ENCODE assay signal across 11 cellular contexts in genomic region chr2:160278101-160278888, GRCh38.
DNase-seq lines count a peak whose midpoint lies in the region; ATAC-seq, FAIRE-seq and TF ChIP-seq lines count a peak whose summit lies in the region.
"Had no signal": no experiment of that assay in that cellular context is flagged by ENCODE, and none has a peak within 500 bp of the region (broad histone marks: within the 10 kb centered on the region; RNA-seq: fewer than 3 reads in every experiment).

No MANE protein-coding gene starts in this region.

- FAIRE-seq in urothelium cell line (lab: Jason Lieb, UNC): peak; percentile 88
- FAIRE-seq: frontal cortex had no signal

- no peak for DNase-seq in natural killer cell treated with Interleukin-12 subunit alpha and Interleukin-12 subunit beta and Interleukin-15 and Interleukin-18, amount 100 ng/mL, for 72 hours (ENCODE audit: low spot score)
- DNase-seq in natural killer cell (no peak), endodermal cell (no peak), urothelium cell line (ENCODE audit: low spot score) (no peak), head of caudate nucleus (no peak)
- no peak for DNase-seq in activated effector memory CD4-positive, alpha-beta T cell treated with anti-CD3 and anti-CD28 coated beads, Interleukin-2, amount 50 U/mL, for 16 hours
- no peak for DNase-seq in activated CD4-positive, alpha-beta T cell treated with anti-CD3 and anti-CD28 coated beads for 4 hours
- DNase-seq: activated CD4-positive, alpha-beta T cell treated with anti-CD3 and anti-CD28 coated beads, Interleukin-2, amount 10 ng/mL, durations not matched to agents 24 days and 14 days had no signal

- ATAC-seq in natural killer cell treated with Interleukin-12 subunit alpha and Interleukin-12 subunit beta and Interleukin-15 and Interleukin-18, amount 100 ng/mL, for 72 hours: no peak
- ATAC-seq in natural killer cell (no peak), HG03108 (IDR thresholded peaks at IDR 0.05; ENCODE audit: unreplicated experiment) (peak; percentile 63)

- H3K36me3 ChIP-seq in endodermal cell (ENCODE audit: control insufficient read depth, insufficient read depth, low read length): peaks cover 81% of the 10 kb centered on the region

- peaks cover 11 to 46% of the 10 kb centered on the region in 2 donors for H3K4me1 Mint-ChIP-seq in natural killer cell treated with Interleukin-12 subunit alpha and Interleukin-12 subunit beta and Interleukin-15 and Interleukin-18, amount 100 ng/mL, for 72 hours (ENCODE audit: low read depth in 2 of 2)
- H3K4me1 Mint-ChIP-seq in natural killer cell (peaks cover 17 to 32% of the 10 kb centered on the region in 2 donors), endodermal cell (peaks cover 25% of the 10 kb centered on the region)

- no peaks in the 10 kb centered on the region for H3K27me3 ChIP-seq in endodermal cell (ENCODE audit: control insufficient read depth, insufficient read depth, low read length, poor library complexity, severe bottlenecking)

- intact Hi-C loops in natural killer cell (cut with micrococcal nuclease) (no loop called here), head of caudate nucleus (cut with DNase I) (no loop called here)

- H3K36me3 Mint-ChIP-seq in natural killer cell treated with Interleukin-12 subunit alpha and Interleukin-12 subunit beta and Interleukin-15 and Interleukin-18, amount 100 ng/mL, for 72 hours: peaks cover 47% of the 10 kb centered on the region
- peaks cover 45% of the 10 kb centered on the region for H3K36me3 Mint-ChIP-seq in natural killer cell
- H3K36me3 Mint-ChIP-seq in endodermal cell (ENCODE audit: low read depth): peaks cover 62% of the 10 kb centered on the region

- no peak overlapping the region for H3K4me3 ChIP-seq in endodermal cell (ENCODE audit: low read length)

- no peak overlapping the region for H3K27ac ChIP-seq in endodermal cell (ENCODE audit: low read depth, low read length)
- H3K27ac ChIP-seq: KMS-11 had no signal

- no peaks in the 10 kb centered on the region for H3K4me1 ChIP-seq in endodermal cell (ENCODE audit: control insufficient read depth, insufficient read depth, low read length)

- no peak overlapping the region for H3K9ac ChIP-seq in endodermal cell (ENCODE audit: extremely low read depth, low read length, poor library complexity, severe bottlenecking)
- H3K9ac ChIP-seq: KMS-11 had no signal

- H3K27ac Mint-ChIP-seq in natural killer cell treated with Interleukin-12 subunit alpha and Interleukin-12 subunit beta and Interleukin-15 and Interleukin-18, amount 100 ng/mL, for 72 hours: peak overlapping the region; percentile 38 to 53
- H3K27ac Mint-ChIP-seq in natural killer cell (peak overlapping the region in 1 of 2 donors; percentile 67), endodermal cell (peak overlapping the region; percentile 45)
- H3K27ac Mint-ChIP-seq: activated CD4-positive, alpha-beta T cell treated with anti-CD3 and anti-CD28 coated beads, Interleukin-2, amount 10 ng/mL, durations not matched to agents 24 days and 14 days had no signal

- 92 to 98% methylated on average over 5 to 9 of the region's 9 CpGs for WGBS in endodermal cell (ENCODE audit: insufficient coverage in 1 of 2, insufficient read length in 1 of 2), 2 experiments

- TF ChIP-seq CTCF in natural killer cell (IDR thresholded peaks at IDR 0.05) (no peak), endodermal cell (conservative IDR thresholded peaks at IDR 0.05) (no peak)

- H3K4me3 Mint-ChIP-seq in natural killer cell treated with Interleukin-12 subunit alpha and Interleukin-12 subunit beta and Interleukin-15 and Interleukin-18, amount 100 ng/mL, for 72 hours: no peak overlapping the region
- H3K4me3 Mint-ChIP-seq in natural killer cell: no peak overlapping the region
- no peak overlapping the region for H3K4me3 Mint-ChIP-seq in endodermal cell
- H3K4me3 Mint-ChIP-seq: activated CD4-positive, alpha-beta T cell treated with anti-CD3 and anti-CD28 coated beads, Interleukin-2, amount 10 ng/mL, durations not matched to agents 24 days and 14 days had no signal

- H3K9me3 ChIP-seq in endodermal cell (ENCODE audit: control insufficient read depth, low read length): no peaks in the 10 kb centered on the region

- H3K27me3 Mint-ChIP-seq in natural killer cell treated with Interleukin-12 subunit alpha and Interleukin-12 subunit beta and Interleukin-15 and Interleukin-18, amount 100 ng/mL, for 72 hours: no peaks in the 10 kb centered on the region
- H3K27me3 Mint-ChIP-seq in natural killer cell (ENCODE audit: low read depth in 2 of 2) (no peaks in the 10 kb centered on the region), endodermal cell (ENCODE audit: insufficient read depth) (no peaks in the 10 kb centered on the region)
- H3K27me3 Mint-ChIP-seq: activated CD4-positive, alpha-beta T cell treated with anti-CD3 and anti-CD28 coated beads, Interleukin-2, amount 10 ng/mL, durations not matched to agents 24 days and 14 days had no signal

- H3K9me3 Mint-ChIP-seq in natural killer cell treated with Interleukin-12 subunit alpha and Interleukin-12 subunit beta and Interleukin-15 and Interleukin-18, amount 100 ng/mL, for 72 hours: no peaks in the 10 kb centered on the region
- H3K9me3 Mint-ChIP-seq in natural killer cell: no peaks in the 10 kb centered on the region
- H3K9me3 Mint-ChIP-seq in endodermal cell: no peaks in the 10 kb centered on the region
- H3K9me3 Mint-ChIP-seq: activated CD4-positive, alpha-beta T cell treated with anti-CD3 and anti-CD28 coated beads, Interleukin-2, amount 10 ng/mL, durations not matched to agents 24 days and 14 days had no signal
